In the genomic region with DNA sequence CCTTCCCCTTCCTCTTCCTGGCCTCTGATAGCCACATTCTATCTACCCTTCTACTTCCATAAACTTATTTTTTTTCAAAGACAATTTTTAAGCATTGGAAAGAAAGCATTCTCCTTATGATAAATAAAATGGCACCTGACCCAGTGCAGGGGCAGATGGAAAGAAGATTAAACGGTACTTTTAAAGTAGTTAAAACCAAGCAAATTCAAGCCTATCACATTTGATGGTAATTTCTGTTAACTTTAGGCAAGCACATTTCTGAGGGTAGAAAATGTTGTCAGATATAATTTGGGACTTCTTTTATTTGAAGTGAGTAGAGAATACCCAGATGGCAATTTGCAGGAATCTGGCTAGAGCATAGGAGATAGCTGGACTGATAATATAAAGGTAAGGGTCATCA, we compare ENCODE assay signal across 27 cellular contexts.
"Had no signal": no experiment of that assay in that cellular context is flagged by ENCODE, and none has a peak within 500 bp of the region (broad histone marks: within the 10 kb centered on the region; RNA-seq: fewer than 3 reads in every experiment).

No MANE protein-coding gene starts in this region.

- H3K36me3 Mint-ChIP-seq: stimulated activated effector memory CD8-positive, alpha-beta T cell treated with anti-CD3 and anti-CD28 coated beads, Interleukin-12 subunit alpha, Interleukin-12 subunit beta, amount 100 ng/mL, for 72 hours; stimulated activated memory B cell treated with anti-CD40 and anti-IgM and Interleukin-4, amounts not matched to agents 10 μg/mL and 1 μg/mL and 100 μg/mL, for 72 hours; stimulated activated naive B cell treated with anti-CD40 and anti-IgM and Interleukin-4, amounts not matched to agents 10 μg/mL and 1 μg/mL and 100 μg/mL, for 72 hours; type B pancreatic cell had no signal

- H3K27ac Mint-ChIP-seq: stimulated activated effector memory CD8-positive, alpha-beta T cell treated with anti-CD3 and anti-CD28 coated beads, Interleukin-12 subunit alpha, Interleukin-12 subunit beta, amount 100 ng/mL, for 72 hours; stimulated activated memory B cell treated with anti-CD40 and anti-IgM and Interleukin-4, amounts not matched to agents 10 μg/mL and 1 μg/mL and 100 μg/mL, for 72 hours; stimulated activated naive B cell treated with anti-CD40 and anti-IgM and Interleukin-4, amounts not matched to agents 10 μg/mL and 1 μg/mL and 100 μg/mL, for 72 hours; stimulated activated naive CD8-positive, alpha-beta T cell treated with anti-CD3 and anti-CD28 coated beads, Interleukin-15, amount 100 ng/mL, for 72 hours; stimulated activated naive CD8-positive, alpha-beta T cell treated with anti-CD3 and anti-CD28 coated beads, Interleukin-15, Interleukin-2, amounts not matched to agents 100 ng/mL and 50 ng/mL, for 24 hours; type B pancreatic cell had no signal

- H3K27me3 Mint-ChIP-seq: stimulated activated memory B cell treated with anti-CD40 and anti-IgM and Interleukin-4, amounts not matched to agents 10 μg/mL and 1 μg/mL and 100 μg/mL, for 72 hours; stimulated activated naive B cell treated with anti-CD40 and anti-IgM and Interleukin-4, amounts not matched to agents 10 μg/mL and 1 μg/mL and 100 μg/mL, for 72 hours; stimulated activated naive CD8-positive, alpha-beta T cell treated with anti-CD3 and anti-CD28 coated beads, Interleukin-15, amount 100 ng/mL, for 72 hours; stimulated activated naive CD8-positive, alpha-beta T cell treated with anti-CD3 and anti-CD28 coated beads, Interleukin-15, Interleukin-2, amounts not matched to agents 100 ng/mL and 50 ng/mL, for 24 hours; type B pancreatic cell had no signal

- H3K4me1 ChIP-seq: stomach, suprapubic skin, testis, thyroid gland, tibial artery, tibial nerve, transverse colon, upper lobe of left lung, upper lobe of right lung, uterus, vagina had no signal

- H3K4me3 Mint-ChIP-seq: stimulated activated effector memory CD8-positive, alpha-beta T cell treated with anti-CD3 and anti-CD28 coated beads, Interleukin-12 subunit alpha, Interleukin-12 subunit beta, amount 100 ng/mL, for 72 hours; stimulated activated memory B cell treated with anti-CD40 and anti-IgM and Interleukin-4, amounts not matched to agents 10 μg/mL and 1 μg/mL and 100 μg/mL, for 72 hours; stimulated activated naive B cell treated with anti-CD40 and anti-IgM and Interleukin-4, amounts not matched to agents 10 μg/mL and 1 μg/mL and 100 μg/mL, for 72 hours; stimulated activated naive CD8-positive, alpha-beta T cell treated with anti-CD3 and anti-CD28 coated beads, Interleukin-15, amount 100 ng/mL, for 72 hours; stimulated activated naive CD8-positive, alpha-beta T cell treated with anti-CD3 and anti-CD28 coated beads, Interleukin-15, Interleukin-2, amounts not matched to agents 100 ng/mL and 50 ng/mL, for 24 hours; type B pancreatic cell had no signal

- DNase-seq: stimulated activated CD4-positive, alpha-beta T cell treated with anti-CD3 and anti-CD28 coated beads, Interleukin-2, amount 100 ng/mL, for 48 hours; stimulated activated CD4-positive, alpha-beta T cell treated with anti-CD3 and anti-CD28 coated beads, Interleukin-4, amount 100 ng/mL, for 1 hour; stimulated activated CD4-positive, alpha-beta T cell treated with anti-CD3 and anti-CD28 coated beads, Interleukin-4, amount 100 ng/mL, for 24 hours; stimulated activated CD8-positive, alpha-beta memory T cell treated with anti-CD3 and anti-CD28 coated beads, Interleukin-4, amount 100 ng/mL, for 48 hours; stimulated activated naive B cell treated with anti-CD40 and anti-IgM and Interleukin-4, amounts not matched to agents 10 μg/mL and 1 μg/mL and 100 μg/mL, for 72 hours; stimulated activated naive CD4-positive, alpha-beta T cell; stimulated activated naive CD4-positive, alpha-beta T cell treated with Interleukin-2 at 50 U/mL for 16 hours; stimulated activated naive CD8-positive, alpha-beta T cell treated with anti-CD3 and anti-CD28 coated beads, Interleukin-15, amount 100 ng/mL, for 72 hours; stimulated activated naive CD8-positive, alpha-beta T cell treated with anti-CD3 and anti-CD28 coated beads, Interleukin-15, Interleukin-2, amounts not matched to agents 100 U/mL and 50 U/mL, for 24 hours; stomach; substantia nigra; testis; thyroid gland; tibial artery; transverse colon; trophoblast cell; upper lobe of left lung; upper lobe of right lung; uterus had no signal

- H3K27me3 ChIP-seq: stomach, suprapubic skin, testis, thyroid gland, tibial artery, tibial nerve, transverse colon, upper lobe of left lung, upper lobe of right lung, uterus, vagina had no signal

- ATAC-seq: stimulated activated effector memory CD8-positive, alpha-beta T cell treated with anti-CD3 and anti-CD28 coated beads, Interleukin-12 subunit alpha, Interleukin-12 subunit beta, amount 100 ng/mL, for 72 hours; stimulated activated memory B cell treated with anti-CD40 and anti-IgM and Interleukin-4, amounts not matched to agents 10 μg/mL and 1 μg/mL and 100 μg/mL, for 72 hours; stimulated activated naive B cell treated with anti-CD40 and anti-IgM and Interleukin-4, amounts not matched to agents 10 μg/mL and 1 μg/mL and 100 μg/mL, for 72 hours; stimulated activated naive CD8-positive, alpha-beta T cell treated with anti-CD3 and anti-CD28 coated beads, Interleukin-15, amount 100 ng/mL, for 72 hours; stimulated activated naive CD8-positive, alpha-beta T cell treated with anti-CD3 and anti-CD28 coated beads, Interleukin-15, Interleukin-2, amounts not matched to agents 100 U/mL and 50 U/mL, for 24 hours; upper lobe of right lung had no signal

- H3K9me3 Mint-ChIP-seq: type B pancreatic cell had no signal

- H3K4me3 ChIP-seq: stomach, suprapubic skin, testis, thoracic aorta, thyroid gland, tibial artery, tibial nerve, transverse colon, upper lobe of left lung, upper lobe of right lung, uterus, vagina had no signal

- H3K27ac ChIP-seq: stomach, suprapubic skin, testis, thoracic aorta, thyroid gland, tibial artery, tibial nerve, transverse colon, upper lobe of left lung, upper lobe of right lung, uterus, vagina had no signal

- H3K36me3 ChIP-seq: stomach, suprapubic skin, thoracic aorta, thyroid gland, tibial artery, tibial nerve, transverse colon, upper lobe of left lung, upper lobe of right lung, uterus, vagina had no signal

- H3K4me1 Mint-ChIP-seq: stimulated activated effector memory CD8-positive, alpha-beta T cell treated with anti-CD3 and anti-CD28 coated beads, Interleukin-12 subunit alpha, Interleukin-12 subunit beta, amount 100 ng/mL, for 72 hours; stimulated activated memory B cell treated with anti-CD40 and anti-IgM and Interleukin-4, amounts not matched to agents 10 μg/mL and 1 μg/mL and 100 μg/mL, for 72 hours; stimulated activated naive B cell treated with anti-CD40 and anti-IgM and Interleukin-4, amounts not matched to agents 10 μg/mL and 1 μg/mL and 100 μg/mL, for 72 hours; stimulated activated naive CD8-positive, alpha-beta T cell treated with anti-CD3 and anti-CD28 coated beads, Interleukin-15, amount 100 ng/mL, for 72 hours had no signal

- H3K9me3 ChIP-seq: stomach, suprapubic skin, testis, thoracic aorta, thyroid gland, tibial artery, tibial nerve, transverse colon, upper lobe of left lung, upper lobe of right lung, uterus, vagina had no signal
